In genomic region chr5:159104058-159104651, GRCh38 we compare ENCODE assay signal across 9 cellular contexts. TPM values are rescaled to one million over a fixed set of nuclear protein-coding genes. Genes with fewer than 3 reads are reported as not detected.
DNase-seq lines count a peak whose midpoint lies in the region; ATAC-seq and TF ChIP-seq lines count a peak whose summit lies in the region.
"Had no signal": no experiment of that assay in that cellular context is flagged by ENCODE, and none has a peak within 500 bp of the region (broad histone marks: within the 10 kb centered on the region; RNA-seq: fewer than 3 reads in every experiment).

No MANE protein-coding gene starts in this region.

- H3K9me2 ChIP-seq in SK-N-SH: no peaks in the 10 kb centered on the region

- WGBS in SK-N-SH (ENCODE audit: low lambda C conversion rate): 83% methylated on average over 34 of the region's 41 CpGs
- WGBS in right lobe of liver (ENCODE audit: insufficient coverage, low coverage, low lambda C conversion rate, missing lambda C conversion rate): 7% methylated on average over 14 of the region's 41 CpGs

- intact Hi-C loops in colonic mucosa (cut with DNase I) (loop anchor here (5.0 kb wide), 2 partner anchors 927 to 1027 kb away; no protein-coding TSS in a partner anchor), right lobe of liver (cut with DNase I) (loop anchor here (5.0 to 10.0 kb wide), 3 partner anchors 399 to 929 kb away; no protein-coding TSS in a partner anchor)

- TF ChIP-seq EP300 in SK-N-SH (IDR thresholded peaks at IDR 0.05; ENCODE audit: borderline replicate concordance in 1 of 2, low read depth in 1 of 2, low read length in 1 of 2): no peak

- CTCF ChIA-PET in SK-N-SH (lab: Yijun Ruan, JAX): no interaction called here

- H3K36me3 ChIP-seq in SK-N-SH (replicated peaks in 1 of 2; ENCODE audit: control insufficient read depth in 1 of 2, insufficient read depth in 2 of 2, low read length in 1 of 2) (no peaks in the 10 kb centered on the region), colonic mucosa (no peaks in the 10 kb centered on the region), right lobe of liver (no peaks in the 10 kb centered on the region)

- H3K9ac ChIP-seq in SK-N-SH (no peak overlapping the region), colonic mucosa (ENCODE audit: low read depth in 2 of 2, low read length in 2 of 2) (no peak overlapping the region)

- peaks cover 8% of the 10 kb centered on the region for H3F3A ChIP-seq in SK-N-SH (replicated peaks; ENCODE audit: insufficient read depth)

- H4K20me1 ChIP-seq in SK-N-SH (ENCODE audit: insufficient read depth): no peaks in the 10 kb centered on the region

- POLR2A ChIA-PET in SK-N-SH (lab: Yijun Ruan, JAX): no interaction called here

- no peaks in the 10 kb centered on the region for H3K9me3 ChIP-seq in SK-N-SH
- no peaks in the 10 kb centered on the region for H3K9me3 ChIP-seq in colonic mucosa
- no peaks in the 10 kb centered on the region for H3K9me3 ChIP-seq in right lobe of liver

- no peak for TF ChIP-seq POLR2A in right lobe of liver (IDR thresholded peaks at IDR 0.05)

- 0 out of 2 replicates have a peak, but pooled peaks have one; percentile 22 for TF ChIP-seq RAD21 in SK-N-SH (IDR thresholded peaks at IDR 0.05; ENCODE audit: low read length)

- TF ChIP-seq CTCF in SK-N-SH (IDR thresholded peaks at IDR 0.05) (no peak), colonic mucosa (IDR thresholded peaks at IDR 0.05) (no peak), right lobe of liver (IDR thresholded peaks at IDR 0.05) (peak in 3 of 4 donors; percentile 23 to 43 (median 27))

- DNase-seq in SK-N-SH (no peak), colonic mucosa (peak; percentile 31), right lobe of liver (peak in 1 of 3 donors; percentile 52), ureter (ENCODE audit: low spot score) (peak; percentile 54), UCSD-AML1 (lab: John Stamatoyannopoulos, UW; ENCODE audit: unreplicated experiment) (no peak)
- DNase-seq: NCI-H446 treated with DMSO at 0.1 percent for 48 hours had no signal

- H3K4me1 ChIP-seq in SK-N-SH (ENCODE audit: control insufficient read depth in 1 of 2, insufficient read depth in 2 of 2, low read depth in 1 of 2, low read length in 1 of 2) (peaks cover 0 to 3% of the 10 kb centered on the region in 2 experiments; a peak in 1 of 4 replicates), colonic mucosa (no peaks in the 10 kb centered on the region), right lobe of liver (peaks cover 0 to 28% (median 2%) of the 10 kb centered on the region in 4 donors)

- no peak overlapping the region for H2AFZ ChIP-seq in SK-N-SH (ENCODE audit: low read depth)

- no peak overlapping the region for H3K4me2 ChIP-seq in SK-N-SH

- no peaks in the 10 kb centered on the region for H3K79me2 ChIP-seq in SK-N-SH (ENCODE audit: insufficient read depth)

- no peak overlapping the region for H3K27ac ChIP-seq in SK-N-SH (ENCODE audit: low read depth in 2 of 2, low read length in 1 of 2)
- H3K27ac ChIP-seq in colonic mucosa: no peak overlapping the region
- no peak overlapping the region for H3K27ac ChIP-seq in right lobe of liver

- ATAC-seq in SK-N-SH treated with all-trans-retinoic acid at 6 μM for 48 hours (no peak), right lobe of liver (peak in 2 of 4 donors; percentile 10 to 23), GM21367 (IDR thresholded peaks at IDR 0.05; ENCODE audit: unreplicated experiment) (no peak), GM21619 (IDR thresholded peaks at IDR 0.05; ENCODE audit: unreplicated experiment) (no peak)

- H3K4me3 ChIP-seq in SK-N-SH (ENCODE audit: low read depth in 2 of 2, low read length in 1 of 2) (no peak overlapping the region), colonic mucosa (no peak overlapping the region), right lobe of liver (peak overlapping the region in 1 of 3 donors; percentile 32)

- peaks cover 18% of the 10 kb centered on the region; the same call in 1 of the 2 replicates for H3K27me3 ChIP-seq in SK-N-SH (ENCODE audit: insufficient read depth)
- H3K27me3 ChIP-seq in colonic mucosa: peaks cover 67% of the 10 kb centered on the region
- peaks cover 7 to 48% of the 10 kb centered on the region in 2 donors for H3K27me3 ChIP-seq in right lobe of liver

TF ChIP-seq in SK-N-SH, 30 proteins besides CTCF, POLR2A, EP300 and RAD21:
- no peak for TF ChIP-seq GATA2 (CRISPR knock-in tag; IDR thresholded peaks at IDR 0.05)
- TF ChIP-seq TAF1 (IDR thresholded peaks at IDR 0.05; ENCODE audit: borderline replicate concordance, low read depth, low read length): no peak
- no peak for TF ChIP-seq SMC3 (IDR thresholded peaks at IDR 0.05; ENCODE audit: low read depth, low read length)
- TF ChIP-seq FOXM1 (IDR thresholded peaks at IDR 0.05; ENCODE audit: low read depth): no peak
- no peak for TF ChIP-seq USF2 (IDR thresholded peaks at IDR 0.05; ENCODE audit: borderline replicate concordance, low read depth, low read length)
- no peak for TF ChIP-seq POLR2AphosphoS5 (IDR thresholded peaks at IDR 0.05; ENCODE audit: low read depth, low read length)
- TF ChIP-seq RCOR1 (IDR thresholded peaks at IDR 0.05; ENCODE audit: low read length): no peak
- no peak for TF ChIP-seq ELF1 (IDR thresholded peaks at IDR 0.05)
- TF ChIP-seq NFIC (IDR thresholded peaks at IDR 0.05; ENCODE audit: borderline replicate concordance): no peak
- no peak for TF ChIP-seq MEF2A (IDR thresholded peaks at IDR 0.05; ENCODE audit: borderline replicate concordance, low read depth)
- TF ChIP-seq MXI1 (IDR thresholded peaks at IDR 0.05; ENCODE audit: low read depth, low read length): no peak
- no peak for TF ChIP-seq NRF1 (IDR thresholded peaks at IDR 0.05; ENCODE audit: low read depth, low read length)
- TF ChIP-seq TCF12 (IDR thresholded peaks at IDR 0.05): no peak

TF ChIP-seq in SK-N-SH treated with all-trans-retinoic acid at 6 μM for 48 hours, 23 proteins besides CTCF, POLR2A, EP300 and RAD21 (continues in another document):
- TF ChIP-seq ZNF8 (CRISPR knock-in tag; IDR thresholded peaks at IDR 0.05): no peak
- TF ChIP-seq ZFP30 (CRISPR knock-in tag; IDR thresholded peaks at IDR 0.05): no peak
- no peak for TF ChIP-seq PATZ1 (CRISPR knock-in tag; IDR thresholded peaks at IDR 0.05; ENCODE audit: borderline replicate concordance)
- no peak for TF ChIP-seq GLIS3 (CRISPR knock-in tag; IDR thresholded peaks at IDR 0.05)
- TF ChIP-seq RARB (CRISPR knock-in tag; IDR thresholded peaks at IDR 0.05): no peak
- no peak for TF ChIP-seq TOX (CRISPR knock-in tag; IDR thresholded peaks at IDR 0.05; ENCODE audit: borderline replicate concordance)
- no peak for TF ChIP-seq ESRRG (CRISPR knock-in tag; IDR thresholded peaks at IDR 0.05)
- no peak for TF ChIP-seq ARNTL (CRISPR knock-in tag; IDR thresholded peaks at IDR 0.05; ENCODE audit: borderline replicate concordance, low read depth)
- no peak for TF ChIP-seq POU6F1 (CRISPR knock-in tag; IDR thresholded peaks at IDR 0.05; ENCODE audit: borderline replicate concordance, low read depth)

RNA-seq across cellular contexts. Expression of gene EBF1, which starts 4.4 kb away (rescaled TPM):
- 0.26 and 0.36 TPM in 2 replicates for polyA plus RNA-seq in SK-N-SH (2012; rRNA removed)
- polyA plus RNA-seq in SK-N-SH (2012; cell fraction: cytosol; rRNA removed): 0.23 and 0.33 TPM in 2 replicates
- polyA plus RNA-seq in SK-N-SH (2012; cell fraction: nucleus; rRNA removed): 0.42 TPM in 2 replicates
- total RNA-seq in colonic mucosa (1 to 10 TPM; 1.5 to 4.8 TPM), right lobe of liver (under 1 TPM; 0.06 to 0.51 (median 0.26) TPM), ureter (28.6 TPM)

Comparison
In these comparisons a context has a peak if more than half of its experiments do, and no peak if none do; other contexts are left out.
1. DNase-seq: peak in colonic mucosa (single experiment) and ureter (single experiment); none in SK-N-SH (single experiment) and UCSD-AML1 (single experiment).
2. CTCF ChIP-seq: peak in right lobe of liver (3 of 4); none in SK-N-SH (single experiment) and colonic mucosa (single experiment).